In genomic region chr1:244006381-244006901, GRCh38 we compare ENCODE assay signal across 11 cellular contexts.
"Had no signal": no experiment of that assay in that cellular context is flagged by ENCODE, and none has a peak within 500 bp of the region (broad histone marks: within the 10 kb centered on the region; RNA-seq: fewer than 3 reads in every experiment).

No MANE protein-coding gene starts in this region.

- H2AFZ ChIP-seq: GM23248, GM23338 had no signal

- H3K4me3 ChIP-seq: GM23248, GM23338, HAP-1 had no signal

- FAIRE-seq: H1, H54 had no signal

- H3K9ac ChIP-seq: GM23248 had no signal

- H3K27ac ChIP-seq: GM23248 had no signal

- H3K4me2 ChIP-seq: GM23338 had no signal

- ATAC-seq: GM23338, HCT116 had no signal

- H3K9me3 ChIP-seq: HAP-1 had no signal

- H3K36me3 ChIP-seq: HAP-1 had no signal

- DNase-seq: GM23248, GOT3, H7, H9, HCEC 1CT, HFFc6 had no signal
